ENCODE assay signal across 1 cellular context in the genomic region with DNA sequence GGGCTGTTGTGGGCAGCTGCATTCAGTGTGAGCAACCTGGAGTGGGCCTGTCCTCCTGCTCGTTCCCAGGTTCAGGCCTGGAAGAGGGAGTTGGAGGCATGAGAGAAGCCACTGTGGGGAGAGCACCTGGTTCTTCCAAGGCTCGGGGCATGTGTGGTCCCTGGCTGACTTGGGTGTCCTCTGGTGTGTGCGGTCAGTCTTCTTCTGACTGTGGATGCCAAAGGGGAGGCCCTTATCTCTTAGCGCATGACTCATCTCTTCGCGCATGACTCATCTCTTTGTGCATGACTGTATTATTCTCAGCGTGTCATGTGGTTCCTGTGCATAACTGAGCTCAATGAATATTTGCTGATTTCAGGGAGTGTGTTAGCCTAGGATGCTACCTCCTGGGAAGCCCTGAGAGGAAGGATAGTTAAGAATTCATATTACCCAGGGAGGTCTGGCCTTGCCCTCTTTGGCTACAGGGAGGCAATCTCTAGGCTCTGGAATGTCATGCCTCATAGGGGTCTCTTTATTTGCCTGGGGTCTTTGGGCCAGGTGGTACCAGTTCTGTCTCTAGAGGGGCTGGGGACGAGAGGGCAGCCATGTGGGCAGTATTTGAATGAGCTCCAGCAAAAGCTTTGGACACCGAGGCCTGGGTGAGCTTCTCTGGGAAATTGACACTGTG.
TF ChIP-seq lines count a peak whose summit lies in the region.

No MANE protein-coding gene starts in this region.

TF ChIP-seq in HepG2, 621 proteins besides CTCF, POLR2A, EP300 and RAD21 (continued from another document):
- TF ChIP-seq FOXC1 (CRISPR knock-in tag; IDR thresholded peaks at IDR 0.05; ENCODE audit: borderline replicate concordance) (no peak), ZNF790 (CRISPR knock-in tag; IDR thresholded peaks at IDR 0.05; ENCODE audit: borderline replicate concordance) (no peak), SOX13 (IDR thresholded peaks at IDR 0.05) (peak; percentile 54; the same call in 1 of the 2 replicates), SOX13 (CRISPR knock-in tag; conservative IDR thresholded peaks at IDR 0.05 in 1 of 2, IDR thresholded peaks at IDR 0.05 in 1 of 2) (peak in 1 of 2 experiments; percentile 81; a peak in 2 of 4 replicates), HMG20A (CRISPR knock-in tag; IDR thresholded peaks at IDR 0.05; ENCODE audit: borderline replicate concordance) (peak; percentile 23; the same call in 1 of the 2 replicates), DBP (CRISPR knock-in tag; IDR thresholded peaks at IDR 0.05; ENCODE audit: not compliant biosample characterization) (no peak), JUNB (CRISPR knock-in tag; IDR thresholded peaks at IDR 0.05; ENCODE audit: borderline replicate concordance) (peak; percentile 94), ZBTB38 (CRISPR knock-in tag; IDR thresholded peaks at IDR 0.05) (no peak), SMYD3 (CRISPR knock-in tag; IDR thresholded peaks at IDR 0.05) (no peak), ATAD3A (CRISPR knock-in tag; IDR thresholded peaks at IDR 0.05) (no peak), KDM2A (CRISPR knock-in tag; IDR thresholded peaks at IDR 0.05; ENCODE audit: borderline replicate concordance, low read depth) (no peak), MED13 (CRISPR knock-in tag; IDR thresholded peaks at IDR 0.05) (no peak), ZNF644 (CRISPR knock-in tag; IDR thresholded peaks at IDR 0.05; ENCODE audit: low read depth) (no peak), CREB1 (IDR thresholded peaks at IDR 0.05) (peak; percentile 80), CREB1 (CRISPR knock-in tag; IDR thresholded peaks at IDR 0.05) (peak; percentile 45), ZNF280D (CRISPR knock-in tag; IDR thresholded peaks at IDR 0.05) (no peak), SOX5 (CRISPR knock-in tag; IDR thresholded peaks at IDR 0.05; ENCODE audit: borderline replicate concordance) (peak; percentile 80; the same call in 1 of the 2 replicates), FOXO4 (CRISPR knock-in tag; conservative IDR thresholded peaks at IDR 0.05) (no peak), FOSL2 (CRISPR knock-in tag; IDR thresholded peaks at IDR 0.05) (peak; percentile 99), UBTF (CRISPR knock-in tag; IDR thresholded peaks at IDR 0.05) (no peak), SALL1 (CRISPR knock-in tag; IDR thresholded peaks at IDR 0.05) (peak; percentile 59), FOSL1 (CRISPR knock-in tag; IDR thresholded peaks at IDR 0.05; ENCODE audit: borderline replicate concordance) (peak; percentile 92; the same call in 1 of the 2 replicates), NFE2L2 (IDR thresholded peaks at IDR 0.05; ENCODE audit: low read length) (peak; percentile 71), MAFG (CRISPR knock-in tag; IDR thresholded peaks at IDR 0.05) (0 out of 2 replicates have a peak, but pooled peaks have one; percentile 10), MEIS2 (CRISPR knock-in tag; IDR thresholded peaks at IDR 0.05) (no peak), ZNF543 (CRISPR knock-in tag; IDR thresholded peaks at IDR 0.05) (no peak), FOXA3 (CRISPR knock-in tag; IDR thresholded peaks at IDR 0.05) (0 out of 2 replicates have a peak, but pooled peaks have one; percentile 9), ZNF207 (IDR thresholded peaks at IDR 0.05; ENCODE audit: borderline replicate concordance) (no peak), ZNF737 (CRISPR knock-in tag; IDR thresholded peaks at IDR 0.05; ENCODE audit: borderline replicate concordance) (no peak)
- TF ChIP-seq, protein P1, sequence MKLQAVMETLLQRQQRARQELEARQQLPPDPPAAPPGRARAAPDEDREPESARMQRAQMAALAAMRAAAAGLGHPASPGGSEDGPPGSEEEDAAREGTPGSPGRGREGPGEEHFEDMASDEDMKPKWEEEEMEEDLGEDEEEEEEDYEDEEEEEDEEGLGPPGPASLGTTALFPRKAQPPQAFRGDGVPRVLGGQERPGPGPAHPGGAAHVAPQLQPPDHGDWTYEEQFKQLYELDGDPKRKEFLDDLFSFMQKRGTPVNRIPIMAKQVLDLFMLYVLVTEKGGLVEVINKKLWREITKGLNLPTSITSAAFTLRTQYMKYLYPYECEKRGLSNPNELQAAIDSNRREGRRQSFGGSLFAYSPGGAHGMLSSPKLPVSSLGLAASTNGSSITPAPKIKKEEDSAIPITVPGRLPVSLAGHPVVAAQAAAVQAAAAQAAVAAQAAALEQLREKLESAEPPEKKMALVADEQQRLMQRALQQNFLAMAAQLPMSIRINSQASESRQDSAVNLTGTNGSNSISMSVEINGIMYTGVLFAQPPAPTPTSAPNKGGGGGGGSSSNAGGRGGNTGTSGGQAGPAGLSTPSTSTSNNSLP (IDR thresholded peaks at IDR 0.05; ENCODE audit: low read depth, low read length): 0 out of 2 replicates have a peak, but pooled peaks have one; percentile 32
- TF ChIP-seq, protein P2, sequence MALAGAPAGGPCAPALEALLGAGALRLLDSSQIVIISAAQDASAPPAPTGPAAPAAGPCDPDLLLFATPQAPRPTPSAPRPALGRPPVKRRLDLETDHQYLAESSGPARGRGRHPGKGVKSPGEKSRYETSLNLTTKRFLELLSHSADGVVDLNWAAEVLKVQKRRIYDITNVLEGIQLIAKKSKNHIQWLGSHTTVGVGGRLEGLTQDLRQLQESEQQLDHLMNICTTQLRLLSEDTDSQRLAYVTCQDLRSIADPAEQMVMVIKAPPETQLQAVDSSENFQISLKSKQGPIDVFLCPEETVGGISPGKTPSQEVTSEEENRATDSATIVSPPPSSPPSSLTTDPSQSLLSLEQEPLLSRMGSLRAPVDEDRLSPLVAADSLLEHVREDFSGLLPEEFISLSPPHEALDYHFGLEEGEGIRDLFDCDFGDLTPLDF (CRISPR knock-in tag; IDR thresholded peaks at IDR 0.05): no peak
- TF ChIP-seq, protein P3, sequence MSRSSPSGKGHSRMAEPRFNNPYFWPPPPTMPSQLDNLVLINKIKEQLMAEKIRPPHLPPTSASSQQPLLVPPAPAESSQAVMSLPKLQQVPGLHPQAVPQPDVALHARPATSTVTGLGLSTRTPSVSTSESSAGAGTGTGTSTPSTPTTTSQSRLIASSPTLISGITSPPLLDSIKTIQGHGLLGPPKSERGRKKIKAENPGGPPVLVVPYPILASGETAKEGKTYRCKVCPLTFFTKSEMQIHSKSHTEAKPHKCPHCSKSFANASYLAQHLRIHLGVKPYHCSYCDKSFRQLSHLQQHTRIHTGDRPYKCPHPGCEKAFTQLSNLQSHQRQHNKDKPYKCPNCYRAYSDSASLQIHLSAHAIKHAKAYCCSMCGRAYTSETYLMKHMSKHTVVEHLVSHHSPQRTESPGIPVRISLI (CRISPR knock-in tag; IDR thresholded peaks at IDR 0.05; ENCODE audit: borderline replicate concordance): no peak
- TF ChIP-seq, protein P4, sequence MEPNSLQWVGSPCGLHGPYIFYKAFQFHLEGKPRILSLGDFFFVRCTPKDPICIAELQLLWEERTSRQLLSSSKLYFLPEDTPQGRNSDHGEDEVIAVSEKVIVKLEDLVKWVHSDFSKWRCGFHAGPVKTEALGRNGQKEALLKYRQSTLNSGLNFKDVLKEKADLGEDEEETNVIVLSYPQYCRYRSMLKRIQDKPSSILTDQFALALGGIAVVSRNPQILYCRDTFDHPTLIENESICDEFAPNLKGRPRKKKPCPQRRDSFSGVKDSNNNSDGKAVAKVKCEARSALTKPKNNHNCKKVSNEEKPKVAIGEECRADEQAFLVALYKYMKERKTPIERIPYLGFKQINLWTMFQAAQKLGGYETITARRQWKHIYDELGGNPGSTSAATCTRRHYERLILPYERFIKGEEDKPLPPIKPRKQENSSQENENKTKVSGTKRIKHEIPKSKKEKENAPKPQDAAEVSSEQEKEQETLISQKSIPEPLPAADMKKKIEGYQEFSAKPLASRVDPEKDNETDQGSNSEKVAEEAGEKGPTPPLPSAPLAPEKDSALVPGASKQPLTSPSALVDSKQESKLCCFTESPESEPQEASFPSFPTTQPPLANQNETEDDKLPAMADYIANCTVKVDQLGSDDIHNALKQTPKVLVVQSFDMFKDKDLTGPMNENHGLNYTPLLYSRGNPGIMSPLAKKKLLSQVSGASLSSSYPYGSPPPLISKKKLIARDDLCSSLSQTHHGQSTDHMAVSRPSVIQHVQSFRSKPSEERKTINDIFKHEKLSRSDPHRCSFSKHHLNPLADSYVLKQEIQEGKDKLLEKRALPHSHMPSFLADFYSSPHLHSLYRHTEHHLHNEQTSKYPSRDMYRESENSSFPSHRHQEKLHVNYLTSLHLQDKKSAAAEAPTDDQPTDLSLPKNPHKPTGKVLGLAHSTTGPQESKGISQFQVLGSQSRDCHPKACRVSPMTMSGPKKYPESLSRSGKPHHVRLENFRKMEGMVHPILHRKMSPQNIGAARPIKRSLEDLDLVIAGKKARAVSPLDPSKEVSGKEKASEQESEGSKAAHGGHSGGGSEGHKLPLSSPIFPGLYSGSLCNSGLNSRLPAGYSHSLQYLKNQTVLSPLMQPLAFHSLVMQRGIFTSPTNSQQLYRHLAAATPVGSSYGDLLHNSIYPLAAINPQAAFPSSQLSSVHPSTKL (CRISPR knock-in tag; IDR thresholded peaks at IDR 0.05): peak; percentile 66
